In genomic region chr10:102111276-102111675, GRCh38 we compare ENCODE assay signal across 24 cellular contexts.
"Had no signal": no experiment of that assay in that cellular context is flagged by ENCODE, and none has a peak within 500 bp of the region (broad histone marks: within the 10 kb centered on the region; RNA-seq: fewer than 3 reads in every experiment).

No MANE protein-coding gene starts in this region.

- DNase-seq: activated CD4-positive, alpha-beta memory T cell treated with anti-CD3 and anti-CD28 coated beads for 36 hours; activated CD4-positive, alpha-beta T cell treated with anti-CD3 and anti-CD28 coated beads for 4 hours; activated naive CD4-positive, alpha-beta T cell treated with Interleukin-2 at 50 U/mL for 16 hours; activated naive CD8-positive, alpha-beta T cell treated with anti-CD3 and anti-CD28 coated beads for 36 hours; activated T-cell treated with anti-CD3 and anti-CD28 coated beads, Interleukin-2, amount 50 U/mL, for 48 hours; caudate nucleus; cortex of kidney; gastrocnemius medialis; islet precursor cell; left ventricle myocardium inferior; mesendoderm; occipital lobe; stimulated activated CD4-positive, alpha-beta T cell treated with anti-CD3 and anti-CD28 coated beads, Interleukin-1b, Interleukin-23, amount 100 ng/mL, for 48 hours; stimulated activated naive CD8-positive, alpha-beta T cell treated with anti-CD3 and anti-CD28 coated beads, Interleukin-15, Interleukin-2, amounts not matched to agents 100 U/mL and 50 U/mL, for 24 hours; T-helper 9 cell; uterus had no signal

- H3K27ac Mint-ChIP-seq: activated CD4-positive, alpha-beta memory T cell treated with anti-CD3 and anti-CD28 coated beads for 36 hours; activated naive CD8-positive, alpha-beta T cell treated with anti-CD3 and anti-CD28 coated beads for 36 hours; type B pancreatic cell had no signal

- H3K9me3 ChIP-seq: gastrocnemius medialis, left ventricle myocardium inferior, right atrium auricular region, thoracic aorta, uterus had no signal

- H3K9me3 Mint-ChIP-seq: activated CD4-positive, alpha-beta memory T cell treated with anti-CD3 and anti-CD28 coated beads for 36 hours; activated naive CD8-positive, alpha-beta T cell treated with anti-CD3 and anti-CD28 coated beads for 36 hours; type B pancreatic cell had no signal

- H3K4me3 Mint-ChIP-seq: activated CD4-positive, alpha-beta memory T cell treated with anti-CD3 and anti-CD28 coated beads for 36 hours; activated naive CD8-positive, alpha-beta T cell treated with anti-CD3 and anti-CD28 coated beads for 36 hours had no signal

- H3K27ac ChIP-seq: epithelial cell of prostate, gastrocnemius medialis, hepatocyte, left ventricle myocardium inferior, right atrium auricular region, thoracic aorta, uterus, VCaP had no signal

- ATAC-seq: gastrocnemius medialis; stimulated activated naive CD8-positive, alpha-beta T cell treated with anti-CD3 and anti-CD28 coated beads, Interleukin-15, Interleukin-2, amounts not matched to agents 100 U/mL and 50 U/mL, for 24 hours had no signal

- H3K4me3 ChIP-seq: gastrocnemius medialis, hepatocyte, left ventricle myocardium inferior, lung, right atrium auricular region, smooth muscle cell, thoracic aorta, uterus had no signal

- H3K27me3 ChIP-seq: gastrocnemius medialis, hepatocyte, right atrium auricular region, uterus had no signal

- H3K36me3 ChIP-seq: uterus had no signal

- H3K27me3 Mint-ChIP-seq: activated CD4-positive, alpha-beta memory T cell treated with anti-CD3 and anti-CD28 coated beads for 36 hours; activated naive CD8-positive, alpha-beta T cell treated with anti-CD3 and anti-CD28 coated beads for 36 hours; type B pancreatic cell had no signal
